27 cellular contexts compared by ENCODE assay signal in genomic region chr7:16365177-16365576, GRCh38. TPM values are rescaled to one million over a fixed set of nuclear protein-coding genes. Genes with fewer than 3 reads are reported as not detected.
DNase-seq lines count a peak whose midpoint lies in the region; ATAC-seq, FAIRE-seq and TF ChIP-seq lines count a peak whose summit lies in the region.
"Had no signal": no experiment of that assay in that cellular context is flagged by ENCODE, and none has a peak within 500 bp of the region (broad histone marks: within the 10 kb centered on the region; RNA-seq: fewer than 3 reads in every experiment).

No MANE protein-coding gene starts in this region.

- TF ChIP-seq CTCF in Panc1 (IDR thresholded peaks at IDR 0.05) (no peak), RWPE1 (conservative IDR thresholded peaks at IDR 0.05; ENCODE audit: low read depth) (no peak)

- no peak overlapping the region for H2AFZ ChIP-seq in neuronal stem cell (ENCODE audit: low read length)

- H3K79me1 ChIP-seq in neuronal stem cell (ENCODE audit: low read depth, low read length) = no peaks in the 10 kb centered on the region

- H3K4ac ChIP-seq in neuronal stem cell (ENCODE audit: low read length) = no peak overlapping the region

- no peak overlapping the region for H2BK120ac ChIP-seq in neuronal stem cell (ENCODE audit: low read depth, low read length)

- H3K9me3 ChIP-seq in Panc1 (ENCODE audit: control insufficient read depth, insufficient read depth, low read depth, low read length) (no peaks in the 10 kb centered on the region), neuronal stem cell (replicated peaks in 1 of 2; ENCODE audit: control insufficient read depth in 2 of 2, insufficient read depth in 1 of 2, low read depth in 1 of 2, low read length in 2 of 2) (no peaks in the 10 kb centered on the region)

- no peak for TF ChIP-seq POLR2A in H54 (IDR thresholded peaks at IDR 0.05; ENCODE audit: low read depth, low read length)

- peak overlapping the region; percentile 56 for H4K8ac ChIP-seq in neuronal stem cell (ENCODE audit: low read depth, low read length)

- no CpG with 5 or more reads among the region's 1 CpG for WGBS in neuronal stem cell (ENCODE audit: extremely low coverage in 2 of 2, insufficient read length in 2 of 2, insufficient replicate concordance in 1 of 2), 2 donors

- H3K27ac ChIP-seq in Panc1 (ENCODE audit: low read length) (peak overlapping the region; percentile 14; the same call in 1 of the 2 replicates), neuronal stem cell (replicated peaks; ENCODE audit: low read length) (no peak overlapping the region), RWPE1 (no peak overlapping the region)
- H3K27ac ChIP-seq: epithelial cell of prostate, heart left ventricle, KMS-11 had no signal

- H3K23ac ChIP-seq in neuronal stem cell (ENCODE audit: low read depth, low read length, poor library complexity) = no peak overlapping the region

- no peak overlapping the region for H2AK5ac ChIP-seq in neuronal stem cell (ENCODE audit: low read depth, low read length)

- no peak overlapping the region for H2BK12ac ChIP-seq in neuronal stem cell (ENCODE audit: low read length)

- in situ Hi-C loops in Panc1 (cut with HindIII; ENCODE audit: low pct_unique_long_range_greater_than_20kb, low sequenced_read_pairs) = no loop called here

- POLR2A ChIA-PET in Panc1 (lab: Charles Lee) (interaction anchor here (1.2 kb wide), 1 partner anchor 55 kb away, joined by 3 read pairs; no protein-coding TSS in a partner anchor), RWPE1 (lab: Yijun Ruan, JAX; ENCODE audit: low non-redundant PET) (no interaction called here)

- BruUV-seq in Panc1 (replicated peaks; lab: Mats Ljungman, UMichigan) = no TSS peak

- no peak overlapping the region for H3K4me3 ChIP-seq in Panc1 (ENCODE audit: low read depth in 2 of 2, low read length in 2 of 2)
- no peak overlapping the region for H3K4me3 ChIP-seq in neuronal stem cell (ENCODE audit: low read length in 2 of 2)
- H3K4me3 ChIP-seq: heart left ventricle had no signal

- no peak overlapping the region for H4K91ac ChIP-seq in neuronal stem cell (ENCODE audit: low read depth, low read length, poor library complexity)

- peak; percentile 43 for FAIRE-seq in H54 (lab: Jason Lieb, UNC)
- FAIRE-seq: HTR-8/SVneo, TTC549 had no signal

- H3K9ac ChIP-seq in neuronal stem cell (ENCODE audit: low read depth, low read length, poor library complexity) = no peak overlapping the region
- H3K9ac ChIP-seq: KMS-11 had no signal

- no peak overlapping the region for H2BK5ac ChIP-seq in neuronal stem cell (ENCODE audit: low read length)

- DNase-seq in NCI-H1417 (lab: John Stamatoyannopoulos, UW) (peak in 2 of 3 experiments; percentile 20 to 65), NCI-H1417 treated with DMSO at 0.1 percent for 48 hours (lab: John Stamatoyannopoulos, UW) (no peak), H54 (ENCODE audit: insufficient read length, low spot score) (no peak), Panc1 (ENCODE audit: low read depth, low spot score) (no peak), neuronal stem cell (ENCODE audit: low spot score) (no peak), iPS-NIHi7 (ENCODE audit: extremely low spot score) (no peak), RWPE1 (ENCODE audit: low spot score) (no peak), UCSD-AML1 (lab: John Stamatoyannopoulos, UW; ENCODE audit: unreplicated experiment) (no peak)
- DNase-seq: 8988T; activated CD4-positive, alpha-beta T cell treated with anti-CD3 and anti-CD28 coated beads for 1 hour; activated CD8-positive, alpha-beta T cell treated with anti-CD3 and anti-CD28 coated beads for 36 hours; activated effector memory CD4-positive, alpha-beta T cell treated with Interleukin-2 at 50 U/mL for 16 hours; activated naive CD8-positive, alpha-beta T cell treated with anti-CD3 and anti-CD28 coated beads, Interleukin-2, amount 10 ng/mL, durations not matched to agents 7 days and 5 days; activated T-cell treated with anti-CD3 and anti-CD28 coated beads for 4 hours; CD8-positive, alpha-beta T cell; DMS153; heart left ventricle; MV-4-11; naive B cell; NCI-H187 treated with DMSO at 0.1 percent for 48 hours; NCI-H2227 treated with DMSO at 0.1 percent for 48 hours; occipital lobe; SIG-M5 had no signal

- no peak for ATAC-seq in Panc1
- ATAC-seq: activated CD8-positive, alpha-beta T cell treated with anti-CD3 and anti-CD28 coated beads for 36 hours; CD8-positive, alpha-beta T cell; heart left ventricle had no signal

- no peak overlapping the region for H3K14ac ChIP-seq in neuronal stem cell (ENCODE audit: low read length)

- no peak overlapping the region for H2BK15ac ChIP-seq in neuronal stem cell (ENCODE audit: low read length)

- H3K4me1 ChIP-seq in Panc1 (ENCODE audit: control insufficient read depth, insufficient read depth, low read length) (no peaks in the 10 kb centered on the region), neuronal stem cell (ENCODE audit: control insufficient read depth in 2 of 2, insufficient read depth in 1 of 2, low read depth in 1 of 2, low read length in 2 of 2) (no peaks in the 10 kb centered on the region)
- H3K4me1 ChIP-seq: heart left ventricle had no signal

- H3K18ac ChIP-seq in neuronal stem cell (ENCODE audit: low read length) = no peak overlapping the region

- H3K27me3 ChIP-seq in Panc1 (ENCODE audit: control insufficient read depth, insufficient read depth, low read length) (no peaks in the 10 kb centered on the region), neuronal stem cell (ENCODE audit: control insufficient read depth in 3 of 3, insufficient read depth in 3 of 3, low read depth in 1 of 3, low read length in 3 of 3) (no peaks in the 10 kb centered on the region)
- H3K27me3 ChIP-seq: heart left ventricle had no signal

- CTCF ChIA-PET in Panc1 (lab: Charles Lee) = no interaction called here
- CTCF ChIA-PET in RWPE1 (lab: Yijun Ruan, JAX) = no interaction called here

- H3K36me3 ChIP-seq in Panc1 (ENCODE audit: control insufficient read depth, insufficient read depth, low read length) (no peaks in the 10 kb centered on the region), neuronal stem cell (replicated peaks in 1 of 2; ENCODE audit: control insufficient read depth in 2 of 2, insufficient read depth in 2 of 2, low read length in 2 of 2) (no peaks in the 10 kb centered on the region)

- intact Hi-C loops in Panc1 (cut with micrococcal nuclease; ENCODE audit: unreplicated experiment) = no loop called here

- H3K4me2 ChIP-seq in neuronal stem cell (ENCODE audit: insufficient read depth, low read length, poor library complexity, severe bottlenecking) = no peak overlapping the region
- H3K4me2 ChIP-seq: KMS-11 had no signal

RNA-seq across cellular contexts. Expression of gene CRPPA, which starts 56.2 kb away (rescaled TPM):
- total RNA-seq in Panc1 (2021; ENCODE audit: unreplicated experiment) = 2.4 TPM
- 0.40 TPM for polyA plus RNA-seq in Panc1 (2012; ENCODE audit: insufficient read length)
- 0.53 TPM for polyA plus RNA-seq in neuronal stem cell (2013, experiment 1 of 2)
- 0.55 TPM for polyA plus RNA-seq in neuronal stem cell (2013, experiment 2 of 2)

Comparison
In these comparisons a context has a peak if more than half of its experiments do, and no peak if none do; other contexts are left out.
1. DNase-seq: peak in NCI-H1417 (2 of 3); none in NCI-H1417 treated with DMSO at 0.1 percent for 48 hours (single experiment), H54 (single experiment), Panc1 (single experiment), neuronal stem cell (single experiment), iPS-NIHi7 (single experiment), RWPE1 (single experiment) and UCSD-AML1 (single experiment).